In genomic region chr3:124586126-124587052, GRCh38 we compare ENCODE assay signal across 15 cellular contexts.
DNase-seq lines count a peak whose midpoint lies in the region; ATAC-seq and TF ChIP-seq lines count a peak whose summit lies in the region.
"Had no signal": no experiment of that assay in that cellular context is flagged by ENCODE, and none has a peak within 500 bp of the region (broad histone marks: within the 10 kb centered on the region; RNA-seq: fewer than 3 reads in every experiment).

No MANE protein-coding gene starts in this region.

- POLR2A ChIA-PET in activated CD8-positive, alpha-beta T cell treated with anti-CD3 and anti-CD28 coated beads for 36 hours (lab: Charles Lee), result no interaction called here

- TF ChIP-seq CTCF in endodermal cell (conservative IDR thresholded peaks at IDR 0.05) (no peak), dorsolateral prefrontal cortex (IDR thresholded peaks at IDR 0.05 in 54 of 56, conservative IDR thresholded peaks at IDR 0.05 in 2 of 56; ENCODE audit: low read depth in 1 of 56, partially characterized antibody in 56 of 56) (no peak)
- TF ChIP-seq CTCF in activated CD8-positive, alpha-beta T cell treated with anti-CD3 and anti-CD28 coated beads for 36 hours (IDR thresholded peaks at IDR 0.05), result no peak

- no peaks in the 10 kb centered on the region for H3K36me3 ChIP-seq in endodermal cell (ENCODE audit: control insufficient read depth, insufficient read depth, low read length)
- H3K36me3 ChIP-seq in mesodermal cell (ENCODE audit: control insufficient read depth, insufficient read depth, low read length), result no peaks in the 10 kb centered on the region
- H3K36me3 ChIP-seq: sigmoid colon, vagina had no signal

- CTCF ChIA-PET in activated CD8-positive, alpha-beta T cell treated with anti-CD3 and anti-CD28 coated beads for 36 hours (lab: Charles Lee), result interaction anchor here (1.6 kb wide), 1 partner anchor 103 kb away, joined by 7 read pairs; no protein-coding TSS in a partner anchor

- peak overlapping the region; percentile 62 for H3K27ac Mint-ChIP-seq in stimulated activated naive CD8-positive, alpha-beta T cell treated with anti-CD3 and anti-CD28 coated beads, Interleukin-15, Interleukin-2, amounts not matched to agents 100 ng/mL and 50 ng/mL, for 24 hours
- no peak overlapping the region for H3K27ac Mint-ChIP-seq in endodermal cell
- no peak overlapping the region for H3K27ac Mint-ChIP-seq in natural killer cell treated with Interleukin-12 subunit alpha and Interleukin-12 subunit beta and Interleukin-15 and Interleukin-18, amount 100 ng/mL, for 72 hours
- H3K27ac Mint-ChIP-seq in activated CD8-positive, alpha-beta T cell treated with anti-CD3 and anti-CD28 coated beads for 36 hours, result no peak overlapping the region
- H3K27ac Mint-ChIP-seq: stimulated activated effector memory CD8-positive, alpha-beta T cell treated with anti-CD3 and anti-CD28 coated beads, Interleukin-12 subunit alpha, Interleukin-12 subunit beta, amount 100 ng/mL, for 72 hours had no signal

- peaks cover 69% of the 10 kb centered on the region for H3K27me3 Mint-ChIP-seq in stimulated activated naive CD8-positive, alpha-beta T cell treated with anti-CD3 and anti-CD28 coated beads, Interleukin-15, Interleukin-2, amounts not matched to agents 100 ng/mL and 50 ng/mL, for 24 hours
- H3K27me3 Mint-ChIP-seq in endodermal cell (ENCODE audit: insufficient read depth), result peaks cover 55% of the 10 kb centered on the region
- peaks cover 20 to 28% of the 10 kb centered on the region in 2 donors for H3K27me3 Mint-ChIP-seq in natural killer cell treated with Interleukin-12 subunit alpha and Interleukin-12 subunit beta and Interleukin-15 and Interleukin-18, amount 100 ng/mL, for 72 hours
- peaks cover 54% of the 10 kb centered on the region for H3K27me3 Mint-ChIP-seq in activated CD8-positive, alpha-beta T cell treated with anti-CD3 and anti-CD28 coated beads for 36 hours

- H3K9me3 ChIP-seq in endodermal cell (ENCODE audit: control insufficient read depth, low read length) (no peaks in the 10 kb centered on the region), mesodermal cell (ENCODE audit: control insufficient read depth, low read length) (no peaks in the 10 kb centered on the region)
- H3K9me3 ChIP-seq: sigmoid colon, vagina had no signal

- H3K4me3 Mint-ChIP-seq in stimulated activated naive CD8-positive, alpha-beta T cell treated with anti-CD3 and anti-CD28 coated beads, Interleukin-15, Interleukin-2, amounts not matched to agents 100 ng/mL and 50 ng/mL, for 24 hours, result peak overlapping the region; percentile 82
- H3K4me3 Mint-ChIP-seq in endodermal cell, result peak overlapping the region; percentile 66
- no peak overlapping the region for H3K4me3 Mint-ChIP-seq in natural killer cell treated with Interleukin-12 subunit alpha and Interleukin-12 subunit beta and Interleukin-15 and Interleukin-18, amount 100 ng/mL, for 72 hours
- H3K4me3 Mint-ChIP-seq in activated CD8-positive, alpha-beta T cell treated with anti-CD3 and anti-CD28 coated beads for 36 hours, result no peak overlapping the region

- peaks cover 16% of the 10 kb centered on the region for H3K4me1 ChIP-seq in endodermal cell (ENCODE audit: control insufficient read depth, insufficient read depth, low read length)
- peaks cover 25% of the 10 kb centered on the region for H3K4me1 ChIP-seq in mesodermal cell (ENCODE audit: control insufficient read depth, insufficient read depth, low read length, poor library complexity, severe bottlenecking)

- WGBS in endodermal cell (ENCODE audit: insufficient coverage in 1 of 2, insufficient read length in 1 of 2), 2 experiments, result 25 to 27% methylated on average over 4 to 21 of the region's 21 CpGs
- WGBS in mesodermal cell (ENCODE audit: insufficient coverage in 2 of 2), 2 experiments, result 9 to 16% methylated on average over 16 to 19 of the region's 21 CpGs

- intact Hi-C loops in dorsolateral prefrontal cortex (cut with DNase I), result no loop called here
- intact Hi-C loops in activated CD8-positive, alpha-beta T cell treated with anti-CD3 and anti-CD28 coated beads for 36 hours (cut with micrococcal nuclease), result no loop called here

- H3K9ac ChIP-seq in endodermal cell (ENCODE audit: extremely low read depth, low read length, poor library complexity, severe bottlenecking), result no peak overlapping the region

- H3K27me3 ChIP-seq in endodermal cell (ENCODE audit: control insufficient read depth, insufficient read depth, low read length, poor library complexity, severe bottlenecking), result peaks cover 33% of the 10 kb centered on the region
- peaks cover 0 to 16% (median 0%) of the 10 kb centered on the region in 45 donors for H3K27me3 ChIP-seq in dorsolateral prefrontal cortex
- H3K27me3 ChIP-seq: vagina had no signal

- H3K4me1 Mint-ChIP-seq in stimulated activated naive CD8-positive, alpha-beta T cell treated with anti-CD3 and anti-CD28 coated beads, Interleukin-15, Interleukin-2, amounts not matched to agents 100 ng/mL and 50 ng/mL, for 24 hours (ENCODE audit: low read depth), result peaks cover 23% of the 10 kb centered on the region
- peaks cover 30% of the 10 kb centered on the region for H3K4me1 Mint-ChIP-seq in endodermal cell
- H3K4me1 Mint-ChIP-seq in natural killer cell treated with Interleukin-12 subunit alpha and Interleukin-12 subunit beta and Interleukin-15 and Interleukin-18, amount 100 ng/mL, for 72 hours (ENCODE audit: low read depth in 2 of 2), result peaks cover 9 to 13% of the 10 kb centered on the region in 2 donors
- peaks cover 27% of the 10 kb centered on the region for H3K4me1 Mint-ChIP-seq in activated CD8-positive, alpha-beta T cell treated with anti-CD3 and anti-CD28 coated beads for 36 hours (ENCODE audit: low read depth)

- H3K27ac ChIP-seq in endodermal cell (ENCODE audit: low read depth, low read length) (no peak overlapping the region), mesodermal cell (ENCODE audit: low read depth, low read length, severe bottlenecking) (peak overlapping the region; percentile 26), dorsolateral prefrontal cortex (peak overlapping the region in 23 of 59 donors; percentile 15 to 72 (median 38))
- H3K27ac ChIP-seq: sigmoid colon, vagina, VCaP had no signal

- no peak for ATAC-seq in stimulated activated naive CD8-positive, alpha-beta T cell treated with anti-CD3 and anti-CD28 coated beads, Interleukin-15, Interleukin-2, amounts not matched to agents 100 U/mL and 50 U/mL, for 24 hours
- ATAC-seq in natural killer cell treated with Interleukin-12 subunit alpha and Interleukin-12 subunit beta and Interleukin-15 and Interleukin-18, amount 100 ng/mL, for 72 hours, result no peak
- ATAC-seq in activated CD8-positive, alpha-beta T cell treated with anti-CD3 and anti-CD28 coated beads for 36 hours, result no peak
- ATAC-seq: left colon; stimulated activated effector memory CD8-positive, alpha-beta T cell treated with anti-CD3 and anti-CD28 coated beads, Interleukin-12 subunit alpha, Interleukin-12 subunit beta, amount 100 ng/mL, for 72 hours had no signal

- no peaks in the 10 kb centered on the region for H3K9me3 Mint-ChIP-seq in stimulated activated naive CD8-positive, alpha-beta T cell treated with anti-CD3 and anti-CD28 coated beads, Interleukin-15, Interleukin-2, amounts not matched to agents 100 ng/mL and 50 ng/mL, for 24 hours
- H3K9me3 Mint-ChIP-seq in endodermal cell, result no peaks in the 10 kb centered on the region
- no peaks in the 10 kb centered on the region for H3K9me3 Mint-ChIP-seq in natural killer cell treated with Interleukin-12 subunit alpha and Interleukin-12 subunit beta and Interleukin-15 and Interleukin-18, amount 100 ng/mL, for 72 hours
- H3K9me3 Mint-ChIP-seq in activated CD8-positive, alpha-beta T cell treated with anti-CD3 and anti-CD28 coated beads for 36 hours, result no peaks in the 10 kb centered on the region
- H3K9me3 Mint-ChIP-seq: stimulated activated effector memory CD8-positive, alpha-beta T cell treated with anti-CD3 and anti-CD28 coated beads, Interleukin-12 subunit alpha, Interleukin-12 subunit beta, amount 100 ng/mL, for 72 hours had no signal

- H3K4me3 ChIP-seq in endodermal cell (ENCODE audit: low read length), result peak overlapping the region; percentile 83
- peak overlapping the region; percentile 53 for H3K4me3 ChIP-seq in mesodermal cell (ENCODE audit: extremely low read depth, insufficient read depth, low read length, poor library complexity, severe bottlenecking)
- H3K4me3 ChIP-seq in dorsolateral prefrontal cortex, result peak overlapping the region in 27 of 59 donors; percentile 1 to 67 (median 61)
- H3K4me3 ChIP-seq: sigmoid colon had no signal

- DNase-seq in stimulated activated naive CD8-positive, alpha-beta T cell treated with anti-CD3 and anti-CD28 coated beads, Interleukin-15, Interleukin-2, amounts not matched to agents 100 U/mL and 50 U/mL, for 24 hours, result no peak
- peak; percentile 87 for DNase-seq in endodermal cell
- no peak for DNase-seq in HPDE6-E6E7 (ENCODE audit: extremely low spot score)
- no peak for DNase-seq in dorsolateral prefrontal cortex
- no peak for DNase-seq in natural killer cell treated with Interleukin-12 subunit alpha and Interleukin-12 subunit beta and Interleukin-15 and Interleukin-18, amount 100 ng/mL, for 72 hours (ENCODE audit: low spot score)
- DNase-seq in activated CD8-positive, alpha-beta T cell treated with anti-CD3 and anti-CD28 coated beads for 36 hours, result no peak
- DNase-seq: activated naive CD4-positive, alpha-beta T cell treated with Interleukin-2 at 50 U/mL for 16 hours; Kasumi-1; left colon; sigmoid colon had no signal

- no peaks in the 10 kb centered on the region for H3K36me3 Mint-ChIP-seq in stimulated activated naive CD8-positive, alpha-beta T cell treated with anti-CD3 and anti-CD28 coated beads, Interleukin-15, Interleukin-2, amounts not matched to agents 100 ng/mL and 50 ng/mL, for 24 hours (ENCODE audit: low read depth)
- no peaks in the 10 kb centered on the region for H3K36me3 Mint-ChIP-seq in endodermal cell (ENCODE audit: low read depth)
- no peaks in the 10 kb centered on the region for H3K36me3 Mint-ChIP-seq in natural killer cell treated with Interleukin-12 subunit alpha and Interleukin-12 subunit beta and Interleukin-15 and Interleukin-18, amount 100 ng/mL, for 72 hours
- no peaks in the 10 kb centered on the region for H3K36me3 Mint-ChIP-seq in activated CD8-positive, alpha-beta T cell treated with anti-CD3 and anti-CD28 coated beads for 36 hours (ENCODE audit: low read depth)
- H3K36me3 Mint-ChIP-seq: stimulated activated effector memory CD8-positive, alpha-beta T cell treated with anti-CD3 and anti-CD28 coated beads, Interleukin-12 subunit alpha, Interleukin-12 subunit beta, amount 100 ng/mL, for 72 hours had no signal

Comparison
In these comparisons a context has a peak if more than half of its experiments do, and no peak if none do; other contexts are left out.
1. H3K4me3 Mint-ChIP-seq: peak in stimulated activated naive CD8-positive, alpha-beta T cell treated with anti-CD3 and anti-CD28 coated beads, Interleukin-15, Interleukin-2, amounts not matched to agents 100 ng/mL and 50 ng/mL, for 24 hours (single experiment) and endodermal cell (single experiment); none in natural killer cell treated with Interleukin-12 subunit alpha and Interleukin-12 subunit beta and Interleukin-15 and Interleukin-18, amount 100 ng/mL, for 72 hours (single experiment) and activated CD8-positive, alpha-beta T cell treated with anti-CD3 and anti-CD28 coated beads for 36 hours (single experiment).